16 cellular contexts compared by ENCODE assay signal in the genomic region with DNA sequence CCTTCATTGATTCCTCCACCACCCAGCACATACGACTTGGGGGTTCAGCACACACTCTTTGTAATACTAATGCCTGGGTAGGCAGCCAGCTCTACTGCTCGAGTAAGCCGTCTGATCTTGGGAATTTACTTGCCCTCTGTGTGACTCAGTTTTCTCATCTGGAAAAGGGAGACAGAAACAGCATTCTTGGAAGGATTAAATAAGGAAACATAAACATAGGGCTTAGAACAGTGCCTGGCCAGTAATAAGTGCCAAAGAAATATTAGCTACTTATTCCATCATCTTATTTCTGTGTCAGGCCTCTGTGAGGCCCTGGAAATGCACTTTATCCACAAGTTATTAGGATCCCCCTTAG.
DNase-seq lines count a peak whose midpoint lies in the region; ATAC-seq and TF ChIP-seq lines count a peak whose summit lies in the region.
"Had no signal": no experiment of that assay in that cellular context is flagged by ENCODE, and none has a peak within 500 bp of the region (broad histone marks: within the 10 kb centered on the region; RNA-seq: fewer than 3 reads in every experiment).

No MANE protein-coding gene starts in this region.

- peak overlapping the region in 1 of 2 donors; percentile 8 for H3K4me3 ChIP-seq in mucosa of rectum (ENCODE audit: low read length in 2 of 2)
- peak overlapping the region in 2 of 5 donors; percentile 43 to 52 for H3K4me3 ChIP-seq in subcutaneous abdominal adipose tissue (ENCODE audit: low read depth in 1 of 5, low read length in 5 of 5)
- no peak overlapping the region for H3K4me3 ChIP-seq in A673 (ENCODE audit: low read depth, low read length, poor library complexity, severe bottlenecking)

- TF ChIP-seq CTCF in chondrocyte (IDR thresholded peaks at IDR 0.05) (no peak), A673 (conservative IDR thresholded peaks at IDR 0.05; ENCODE audit: low read depth, low read length) (no peak)

- CTCF ChIA-PET in A673 (lab: Charles Lee), result no interaction called here

- POLR2A ChIA-PET in A673 (lab: Charles Lee; ENCODE audit: low non-redundant PET), result no interaction called here

- H3K9me3 ChIP-seq in mucosa of rectum (ENCODE audit: control insufficient read depth in 2 of 2, low read length in 2 of 2) (no peaks in the 10 kb centered on the region), subcutaneous abdominal adipose tissue (ENCODE audit: control insufficient read depth in 5 of 5, low read length in 5 of 5) (no peaks in the 10 kb centered on the region), A673 (ENCODE audit: low read depth, low read length, poor library complexity, severe bottlenecking) (no peaks in the 10 kb centered on the region)

- H3K27ac ChIP-seq in mucosa of rectum (ENCODE audit: low read depth in 2 of 2, low read length in 2 of 2) (peak overlapping the region; percentile 35 to 81), subcutaneous abdominal adipose tissue (ENCODE audit: low read depth, low read length) (peak overlapping the region; percentile 97), A673 (ENCODE audit: low read depth, low read length, poor library complexity, severe bottlenecking) (no peak overlapping the region)
- H3K27ac ChIP-seq: foreskin keratinocyte had no signal

- no peak overlapping the region for H3K4me3 Mint-ChIP-seq in chondrocyte (ENCODE audit: unreplicated experiment)
- H3K4me3 Mint-ChIP-seq: activated naive CD4-positive, alpha-beta T cell treated with anti-CD3 and anti-CD28 coated beads, Interleukin-2, amount 10 ng/mL, durations not matched to agents 7 days and 5 days; stimulated activated memory B cell treated with anti-CD40 and anti-IgM and Interleukin-4, amounts not matched to agents 10 μg/mL and 1 μg/mL and 100 μg/mL, for 72 hours had no signal

- H3K36me3 ChIP-seq in mucosa of rectum (ENCODE audit: control insufficient read depth in 2 of 2, insufficient read depth in 2 of 2, low read length in 2 of 2) (no peaks in the 10 kb centered on the region), subcutaneous abdominal adipose tissue (ENCODE audit: control insufficient read depth in 5 of 5, insufficient read depth in 5 of 5, low read length in 5 of 5) (peaks cover 0 to 5% (median 0%) of the 10 kb centered on the region in 5 donors), A673 (ENCODE audit: insufficient read depth, low read length, poor library complexity, severe bottlenecking) (no peaks in the 10 kb centered on the region)

- H3K9me3 Mint-ChIP-seq in chondrocyte (ENCODE audit: low read depth), result no peaks in the 10 kb centered on the region
- H3K9me3 Mint-ChIP-seq: stimulated activated memory B cell treated with anti-CD40 and anti-IgM and Interleukin-4, amounts not matched to agents 10 μg/mL and 1 μg/mL and 100 μg/mL, for 72 hours had no signal

- peaks cover 99% of the 10 kb centered on the region for H3K4me1 Mint-ChIP-seq in chondrocyte (ENCODE audit: low read depth)
- H3K4me1 Mint-ChIP-seq: activated naive CD4-positive, alpha-beta T cell treated with anti-CD3 and anti-CD28 coated beads, Interleukin-2, amount 10 ng/mL, durations not matched to agents 7 days and 5 days had no signal

- intact Hi-C loops in A673 (cut with micrococcal nuclease; ENCODE audit: unreplicated experiment), result no loop called here

- H3K36me3 Mint-ChIP-seq in chondrocyte (ENCODE audit: low read depth), result peaks cover 15% of the 10 kb centered on the region
- H3K36me3 Mint-ChIP-seq: activated naive CD4-positive, alpha-beta T cell treated with anti-CD3 and anti-CD28 coated beads, Interleukin-2, amount 10 ng/mL, durations not matched to agents 7 days and 5 days had no signal

- ATAC-seq in GM19328 (IDR thresholded peaks at IDR 0.05; ENCODE audit: unreplicated experiment), result no peak
- ATAC-seq: foreskin keratinocyte; stimulated activated memory B cell treated with anti-CD40 and anti-IgM and Interleukin-4, amounts not matched to agents 10 μg/mL and 1 μg/mL and 100 μg/mL, for 72 hours had no signal

- no TSS peak for BruUV-seq in A673 (replicated peaks; lab: Mats Ljungman, UMichigan)

- DNase-seq in LHCN-M2 (ENCODE audit: low read depth) (peak; percentile 69), chondrocyte (ENCODE audit: low spot score) (no peak), A673 (ENCODE audit: low spot score) (no peak), mucosa of gallbladder (ENCODE audit: low spot score) (no peak), NCI-H1092 (lab: John Stamatoyannopoulos, UW) (no peak)
- DNase-seq: activated naive CD4-positive, alpha-beta T cell treated with anti-CD3 and anti-CD28 coated beads, Interleukin-2, amount 10 ng/mL, durations not matched to agents 7 days and 5 days; foreskin keratinocyte; GF-D8; NCI-H1436; NCI-H524 treated with DMSO at 0.1 percent for 48 hours; nucleus accumbens; SHP77 treated with DMSO at 0.1 percent for 48 hours had no signal

- peak overlapping the region; percentile 99 for H3K27ac Mint-ChIP-seq in chondrocyte (ENCODE audit: unreplicated experiment)
- H3K27ac Mint-ChIP-seq: activated naive CD4-positive, alpha-beta T cell treated with anti-CD3 and anti-CD28 coated beads, Interleukin-2, amount 10 ng/mL, durations not matched to agents 7 days and 5 days; stimulated activated memory B cell treated with anti-CD40 and anti-IgM and Interleukin-4, amounts not matched to agents 10 μg/mL and 1 μg/mL and 100 μg/mL, for 72 hours had no signal

- H3K27me3 ChIP-seq in mucosa of rectum (ENCODE audit: control insufficient read depth in 2 of 2, insufficient read depth in 2 of 2, low read length in 2 of 2) (no peaks in the 10 kb centered on the region), subcutaneous abdominal adipose tissue (ENCODE audit: control insufficient read depth in 5 of 5, insufficient read depth in 4 of 5, low read length in 5 of 5) (no peaks in the 10 kb centered on the region), A673 (replicated peaks; ENCODE audit: insufficient read depth, low read depth, low read length, poor library complexity) (no peaks in the 10 kb centered on the region)
- H3K27me3 ChIP-seq: foreskin keratinocyte had no signal

- H3K27me3 Mint-ChIP-seq in chondrocyte (ENCODE audit: low read depth), result no peaks in the 10 kb centered on the region
- H3K27me3 Mint-ChIP-seq: activated naive CD4-positive, alpha-beta T cell treated with anti-CD3 and anti-CD28 coated beads, Interleukin-2, amount 10 ng/mL, durations not matched to agents 7 days and 5 days; stimulated activated memory B cell treated with anti-CD40 and anti-IgM and Interleukin-4, amounts not matched to agents 10 μg/mL and 1 μg/mL and 100 μg/mL, for 72 hours had no signal

- H3K9ac ChIP-seq in mucosa of rectum (ENCODE audit: low read depth in 1 of 2, low read length in 2 of 2), result no peak overlapping the region
- H3K9ac ChIP-seq in subcutaneous abdominal adipose tissue (ENCODE audit: low read length in 5 of 5), result peak overlapping the region in 4 of 5 donors; percentile 3 to 80 (median 42)

- H3K4me1 ChIP-seq in mucosa of rectum (ENCODE audit: control insufficient read depth in 2 of 2, insufficient read depth in 2 of 2, low read length in 2 of 2) (peaks cover 32 to 43% of the 10 kb centered on the region in 2 donors), subcutaneous abdominal adipose tissue (ENCODE audit: control insufficient read depth in 5 of 5, insufficient read depth in 5 of 5, low read length in 5 of 5) (peaks cover 11 to 65% (median 55%) of the 10 kb centered on the region in 5 donors), A673 (ENCODE audit: insufficient read depth, low read length, poor library complexity, severe bottlenecking) (no peaks in the 10 kb centered on the region)

Comparison
In these comparisons a context has a peak if more than half of its experiments do, and no peak if none do; other contexts are left out.
1. H3K9ac ChIP-seq: peak in subcutaneous abdominal adipose tissue (4 of 5); none in mucosa of rectum (0 of 2).